16 cellular contexts compared by ENCODE assay signal in the genomic region with DNA sequence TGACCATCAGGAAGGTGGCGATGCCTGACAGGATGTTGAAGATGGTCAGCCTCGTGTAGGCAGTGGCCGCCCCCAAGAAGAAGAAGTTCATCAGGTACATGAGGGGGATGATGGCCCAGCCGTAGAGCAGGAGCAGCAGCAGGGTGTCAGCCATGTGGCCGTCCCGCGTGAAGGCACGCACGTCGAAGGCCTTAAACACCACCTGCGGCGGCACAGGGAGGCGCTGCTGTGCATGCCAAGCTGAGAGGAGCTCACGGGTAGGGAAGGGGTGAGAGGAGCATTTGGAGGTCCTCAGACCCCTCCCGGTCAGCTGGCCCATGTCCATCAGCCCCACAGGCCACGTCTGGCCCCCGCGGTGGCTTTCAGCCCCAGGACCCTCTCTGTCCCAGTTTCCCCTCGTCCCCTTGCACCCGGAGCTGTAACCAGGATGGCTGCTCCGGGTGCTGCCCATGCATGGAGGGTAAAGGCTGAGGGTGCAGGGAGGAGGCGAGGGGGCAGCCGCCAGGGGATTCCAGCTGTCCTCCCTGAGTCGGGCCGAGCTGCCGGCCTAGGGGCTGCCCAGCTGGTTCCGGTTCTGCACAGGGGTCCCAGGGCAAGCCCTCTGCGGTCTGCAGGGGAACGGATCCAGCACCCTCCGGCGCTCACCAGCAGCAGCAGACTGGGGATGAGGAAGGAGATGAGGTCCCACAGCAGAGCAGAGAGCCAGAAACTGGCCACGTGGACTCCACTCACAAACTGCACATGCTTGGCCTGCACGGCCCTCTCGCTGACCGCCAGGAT. TPM values are rescaled to one million over a fixed set of nuclear protein-coding genes. Genes with fewer than 3 reads are reported as not detected.
"Had no signal": no experiment of that assay in that cellular context is flagged by ENCODE, and none has a peak within 500 bp of the region (broad histone marks: within the 10 kb centered on the region; RNA-seq: fewer than 3 reads in every experiment).

No MANE protein-coding gene starts in this region.

- H3K4me3 Mint-ChIP-seq: dendritic cell treated with granulocyte-macrophage colony-stimulating factor and Interleukin-4, amounts not matched to agents 40 ng/mL and 50 ng/mL, for 4 days; naive thymus-derived CD8-positive, alpha-beta T cell; neural progenitor cell had no signal

- H3K4me1 Mint-ChIP-seq: naive thymus-derived CD8-positive, alpha-beta T cell; neural progenitor cell had no signal

- H3K9me3 ChIP-seq: mucosa of descending colon, prostate gland, right lobe of liver, stomach, thoracic aorta, transverse colon had no signal

- H3K4me1 ChIP-seq: foreskin keratinocyte, neural progenitor cell, parathyroid adenoma, prostate gland, right lobe of liver, stomach, transverse colon had no signal

- H3K36me3 ChIP-seq: neural progenitor cell, prostate gland, right lobe of liver, transverse colon had no signal

- H3K27me3 Mint-ChIP-seq: dendritic cell treated with granulocyte-macrophage colony-stimulating factor and Interleukin-4, amounts not matched to agents 40 ng/mL and 50 ng/mL, for 4 days; naive thymus-derived CD8-positive, alpha-beta T cell had no signal

- H3K79me2 ChIP-seq: parathyroid adenoma had no signal

- DNase-seq: erythroblast; foreskin keratinocyte; mucosa of descending colon; naive thymus-derived CD8-positive, alpha-beta T cell; occipital lobe; right lobe of liver; stimulated activated naive CD4-positive, alpha-beta T cell; stomach; substantia nigra; transverse colon had no signal

- ATAC-seq: left lobe of liver; mucosa of descending colon; naive thymus-derived CD8-positive, alpha-beta T cell had no signal

- H3K36me3 Mint-ChIP-seq: naive thymus-derived CD8-positive, alpha-beta T cell had no signal

- H3K27ac Mint-ChIP-seq: dendritic cell treated with granulocyte-macrophage colony-stimulating factor and Interleukin-4, amounts not matched to agents 40 ng/mL and 50 ng/mL, for 4 days; neural progenitor cell had no signal

- H3K4me3 ChIP-seq: mucosa of descending colon, neural progenitor cell, prostate gland, right lobe of liver, stomach, thoracic aorta, transverse colon had no signal

- H2AFZ ChIP-seq: neural progenitor cell, parathyroid adenoma had no signal

- H3K9me3 Mint-ChIP-seq: dendritic cell treated with granulocyte-macrophage colony-stimulating factor and Interleukin-4, amounts not matched to agents 40 ng/mL and 50 ng/mL, for 4 days; naive thymus-derived CD8-positive, alpha-beta T cell; neural progenitor cell had no signal

- H3K27ac ChIP-seq: foreskin keratinocyte, neural progenitor cell, parathyroid adenoma, prostate gland, right lobe of liver, stomach, thoracic aorta, transverse colon had no signal

- H3K4me2 ChIP-seq: neural progenitor cell had no signal

- H3K27me3 ChIP-seq: neural progenitor cell, right lobe of liver, stomach, transverse colon had no signal

RNA-seq across cellular contexts. Expression of a gene that starts 48.7 kb away (rescaled TPM):
- total RNA-seq: stomach had no signal
- polyA plus RNA-seq: naive thymus-derived CD8-positive, alpha-beta T cell had no signal
